18 cellular contexts compared by ENCODE assay signal in genomic region chr18:8620845-8621244, GRCh38. TPM values are rescaled to one million over a fixed set of nuclear protein-coding genes. Genes with fewer than 3 reads are reported as not detected.
DNase-seq lines count a peak whose midpoint lies in the region; ATAC-seq, FAIRE-seq and TF ChIP-seq lines count a peak whose summit lies in the region.
"Had no signal": no experiment of that assay in that cellular context is flagged by ENCODE, and none has a peak within 500 bp of the region (broad histone marks: within the 10 kb centered on the region; RNA-seq: fewer than 3 reads in every experiment).

No MANE protein-coding gene starts in this region.

- no peak for FAIRE-seq in H1 (lab: Jason Lieb, UNC)

- no peaks in the 10 kb centered on the region for H3K23me2 ChIP-seq in H1 (ENCODE audit: low read depth, low read length)

- H3K4me3 ChIP-seq in H7 (ENCODE audit: insufficient read depth, low read depth, low read length) (no peak overlapping the region), H1 (ENCODE audit: extremely low read depth in 1 of 4, insufficient read depth in 2 of 4, low read depth in 3 of 4, low read length in 4 of 4) (peak overlapping the region in 1 of 4 experiments; percentile 55; a peak in 1 of 8 replicates), psoas muscle (no peak overlapping the region)
- H3K4me3 ChIP-seq: gastroesophageal sphincter, PC-9, SJCRH30, tibial artery had no signal

- H3K79me1 ChIP-seq in H1 (ENCODE audit: low read depth, low read length) = peaks cover 6% of the 10 kb centered on the region

- H3K9me3 ChIP-seq in H1 (ENCODE audit: insufficient read depth in 2 of 2, low read depth in 1 of 2, low read length in 1 of 2) = no peaks in the 10 kb centered on the region
- H3K9me3 ChIP-seq in psoas muscle = no peaks in the 10 kb centered on the region
- H3K9me3 ChIP-seq: gastroesophageal sphincter, SJCRH30, tibial artery had no signal

- no peak overlapping the region for H3K23ac ChIP-seq in H1 (ENCODE audit: insufficient read length)

- H3K4ac ChIP-seq in H1 (replicated peaks; ENCODE audit: insufficient read length, low read depth, low read length) = no peak overlapping the region

- no peak overlapping the region for H2BK120ac ChIP-seq in H1 (replicated peaks; ENCODE audit: low read depth, low read length)

- CTCF ChIA-PET in H1 (lab: Charles Lee; ENCODE audit: partially characterized antibody) = no interaction called here

- TF ChIP-seq CTCF in H1 (IDR thresholded peaks at IDR 0.05; ENCODE audit: control extremely low read depth in 1 of 3, insufficient read depth in 1 of 3, low read depth in 1 of 3, low read length in 3 of 3) = no peak
- no peak for TF ChIP-seq CTCF in psoas muscle (IDR thresholded peaks at IDR 0.05)

- ATAC-seq in psoas muscle (peak in 1 of 4 donors; percentile 11), HG03175 (IDR thresholded peaks at IDR 0.05; ENCODE audit: unreplicated experiment) (no peak)
- ATAC-seq: gastroesophageal sphincter had no signal

- DNase-seq in DMS53 (lab: John Stamatoyannopoulos, UW) = peak; percentile 36
- DNase-seq in DMS53 treated with DMSO at 0.1 percent for 48 hours (lab: John Stamatoyannopoulos, UW; ENCODE audit: unreplicated experiment) = no peak
- peak; percentile 23 for DNase-seq in H7
- DNase-seq in H1 (ENCODE audit: low read depth in 1 of 2, low spot score in 2 of 2) = no peak
- no peak for DNase-seq in psoas muscle
- no peak for DNase-seq in UCSD-AML1 (lab: John Stamatoyannopoulos, UW; ENCODE audit: unreplicated experiment)
- DNase-seq in cerebellum (ENCODE audit: low spot score) = no peak
- DNase-seq: NCI-H1930, NCI-H345, occipital lobe, PC-9, SJCRH30, tibial artery had no signal

- H3K18ac ChIP-seq in H1 (ENCODE audit: extremely low read depth, low read length) = peak overlapping the region; percentile 26; the same call in 1 of the 2 replicates

- POLR2A ChIA-PET in H1 (lab: Charles Lee; ENCODE audit: partially characterized antibody) = no interaction called here

- H2BK12ac ChIP-seq in H1 (ENCODE audit: low read depth, low read length) = peak overlapping the region; percentile 10; the same call in 1 of the 2 replicates

- H4K5ac ChIP-seq in H1 (ENCODE audit: insufficient read length, low read depth, low read length) = peak overlapping the region; percentile 3

- H4K8ac ChIP-seq in H1 (ENCODE audit: extremely low read depth, insufficient read depth, low read length) = no peak overlapping the region

- H3K56ac ChIP-seq in H1 (replicated peaks; ENCODE audit: insufficient read length, low read depth, low read length) = no peak overlapping the region

- H4K20me1 ChIP-seq in H1 (replicated peaks in 1 of 2; ENCODE audit: control insufficient read depth in 1 of 2, insufficient read depth in 2 of 2, low read length in 2 of 2) = peaks cover 0 to 3% of the 10 kb centered on the region in 2 experiments

- H3K36me3 ChIP-seq in H7 (replicated peaks; ENCODE audit: control insufficient read depth, insufficient read depth, low read length) = peaks cover 3% of the 10 kb centered on the region
- H3K36me3 ChIP-seq in H1 (ENCODE audit: control insufficient read depth in 2 of 4, insufficient read depth in 4 of 4, low read length in 3 of 4) = peaks cover 2 to 14% (median 5%) of the 10 kb centered on the region in 4 experiments; a peak in 6 of 8 replicates
- no peaks in the 10 kb centered on the region for H3K36me3 ChIP-seq in psoas muscle (ENCODE audit: insufficient read depth in 1 of 2, low read depth in 1 of 2)
- H3K36me3 ChIP-seq: SJCRH30 had no signal

- H4K91ac ChIP-seq in H1 (replicated peaks; ENCODE audit: insufficient read length, low read length) = peak overlapping the region; percentile 77

- peaks cover 11 to 40% (median 34%) of the 10 kb centered on the region in 4 experiments for H3K4me1 ChIP-seq in H1 (replicated peaks in 1 of 4; ENCODE audit: control insufficient read depth in 3 of 4, insufficient read depth in 4 of 4, low read length in 3 of 4)
- peaks cover 60% of the 10 kb centered on the region for H3K4me1 ChIP-seq in psoas muscle
- H3K4me1 ChIP-seq: SJCRH30 had no signal

- H3K27ac ChIP-seq in H1 (ENCODE audit: low read depth, low read length) (peak overlapping the region; percentile 6; the same call in 1 of the 2 replicates), psoas muscle (peak overlapping the region; percentile 85)
- H3K27ac ChIP-seq: 22Rv1, BLaER1, gastroesophageal sphincter, KMS-11, PC-9, SJCRH30, tibial artery had no signal

- 48% methylated on average over 3 of the region's 3 CpGs; no CpG with 5 or more reads in 1 of the 2 experiments for WGBS in H1 (ENCODE audit: extremely low coverage in 1 of 2, insufficient coverage in 1 of 2, insufficient read length in 1 of 2, insufficient replicate concordance in 2 of 2, low coverage in 1 of 2, low lambda C conversion rate in 2 of 2, missing lambda C conversion rate in 1 of 2), 2 experiments
- WGBS in psoas muscle, 3 donors = 43 to 60% (median 56%) methylated on average over 3 of the region's 3 CpGs

- peak overlapping the region; percentile 28; the same call in 1 of the 2 replicates for H2BK20ac ChIP-seq in H1 (ENCODE audit: low read length)

- H2AFZ ChIP-seq in H1 (ENCODE audit: low read length) = no peak overlapping the region
- H2AFZ ChIP-seq: PC-9 had no signal

- TF ChIP-seq POLR2A in H1 (IDR thresholded peaks at IDR 0.05; ENCODE audit: control extremely low read depth in 1 of 2, low read depth in 2 of 2, low read length in 2 of 2) = no peak

- H3K27me3 ChIP-seq in H7 (ENCODE audit: control insufficient read depth, insufficient read depth, low read length) = no peaks in the 10 kb centered on the region
- H3K27me3 ChIP-seq in H1 (replicated peaks in 1 of 4; ENCODE audit: control insufficient read depth in 3 of 4, extremely low read depth in 1 of 4, insufficient read depth in 3 of 4, low read length in 3 of 4) = no peaks in the 10 kb centered on the region
- H3K27me3 ChIP-seq in psoas muscle (ENCODE audit: insufficient read depth in 3 of 3, low read length in 2 of 3) = no peaks in the 10 kb centered on the region
- H3K27me3 ChIP-seq: BLaER1, gastroesophageal sphincter, SJCRH30, tibial artery had no signal

- H3K79me2 ChIP-seq in H1 (ENCODE audit: control insufficient read depth in 1 of 2, insufficient read depth in 2 of 2, low read length in 2 of 2) = peaks cover 42 to 86% of the 10 kb centered on the region in 2 experiments

- H3K9ac ChIP-seq in H1 (replicated peaks in 1 of 4; ENCODE audit: extremely low read depth in 1 of 4, low read depth in 3 of 4, low read length in 3 of 4) = peak overlapping the region in 3 of 4 experiments; percentile 15 to 42 (median 20); a peak in 3 of 7 replicates
- H3K9ac ChIP-seq: BLaER1, KMS-11 had no signal

- intact Hi-C loops in psoas muscle (cut with DNase I) = no loop called here

- H2BK5ac ChIP-seq in H1 (ENCODE audit: low read depth, low read length) = peak overlapping the region; percentile 89

- H2BK15ac ChIP-seq in H1 (ENCODE audit: low read length) = no peak overlapping the region

- TF ChIP-seq EP300 in H1 (IDR thresholded peaks at IDR 0.05; ENCODE audit: borderline replicate concordance in 1 of 2, low read depth in 2 of 2, low read length in 2 of 2) = no peak

- H3K4me2 ChIP-seq in H1 (ENCODE audit: insufficient read depth in 1 of 2, low read depth in 2 of 2, low read length in 2 of 2) = peak overlapping the region; percentile 54 to 61
- H3K4me2 ChIP-seq: BLaER1, KMS-11, PC-9 had no signal

- H3K14ac ChIP-seq in H1 (ENCODE audit: insufficient read length) = no peak overlapping the region

- no peak for TF ChIP-seq RAD21 in H1 (IDR thresholded peaks at IDR 0.05 in 1 of 2, conservative IDR thresholded peaks at IDR 0.05 in 1 of 2; ENCODE audit: low read depth in 2 of 2, low read length in 2 of 2)

- H2AK5ac ChIP-seq in H1 (ENCODE audit: low read depth, low read length) = peak overlapping the region; percentile 20; the same call in 1 of the 2 replicates

TF ChIP-seq in H1, 55 proteins besides CTCF, POLR2A, EP300 and RAD21 (continues in another document):
- TF ChIP-seq RFX5 (IDR thresholded peaks at IDR 0.05; ENCODE audit: borderline replicate concordance, low read depth, low read length) (no peak), KDM5A (IDR thresholded peaks at IDR 0.05; ENCODE audit: low read length) (no peak), KDM1A (IDR thresholded peaks at IDR 0.05; ENCODE audit: borderline replicate concordance, low read length) (no peak), CREB1 (IDR thresholded peaks at IDR 0.05) (no peak), USF2 (IDR thresholded peaks at IDR 0.05; ENCODE audit: low read length) (no peak), BACH1 (IDR thresholded peaks at IDR 0.05; ENCODE audit: low read length) (no peak), YY1 (IDR thresholded peaks at IDR 0.05; ENCODE audit: low read depth, low read length) (no peak), NANOG (IDR thresholded peaks at IDR 0.05; ENCODE audit: insufficient read depth, low read depth, low read length, poor library complexity, severe bottlenecking) (no peak), SP2 (IDR thresholded peaks at IDR 0.05; ENCODE audit: low read length) (no peak), MAX (IDR thresholded peaks at IDR 0.05) (no peak), RBBP5 (IDR thresholded peaks at IDR 0.05; ENCODE audit: borderline replicate concordance, low read depth, low read length) (no peak)

RNA-seq across cellular contexts. Expression of gene RAB12, which starts 11.6 kb away (rescaled TPM):
- 24.0 and 30.4 TPM in 2 replicates for total RNA-seq in H7 (2014; rRNA removed; shearing (Covaris generic))
- 42.1 and 45.9 TPM in 2 replicates for total RNA-seq in H1 (2021; fragmentation: NEBNext Ultra II Directional; extraction: Animal tissue kit (Norgen Biotek cat#: 25700))
- polyA plus RNA-seq in H1 (2011; rRNA removed) (11.6 and 19.7 TPM in 2 replicates), psoas muscle (100 to 1,000 TPM in 2 of 3 donors, 10 to 100 TPM in 1; 49.0 to 239 (median 111) TPM)
- polyA plus RNA-seq in H1 (2011; cell fraction: cytosol; rRNA removed) = 25.6 TPM
- 14.5 TPM for polyA plus RNA-seq in H1 (2011; cell fraction: nucleus; rRNA removed)
- 26.6 to 45.7 TPM (median 29.0 TPM) in 4 replicates for polyA plus RNA-seq in H1 (2012, experiment 1 of 2)
- 12.6 TPM for polyA plus RNA-seq in H1 (2012, experiment 2 of 2)
- 41.6 TPM for polyA plus RNA-seq in H1 (2013, experiment 1 of 2)
- 35.7 TPM for polyA plus RNA-seq in H1 (2013, experiment 2 of 2)
- polyA minus RNA-seq in H1 (2011; rRNA and poly(A)+ RNA removed) = 14.5 and 18.1 TPM in 2 replicates
- polyA minus RNA-seq in H1 (2011; cell fraction: cytosol; rRNA and poly(A)+ RNA removed) = 22.2 TPM
- polyA minus RNA-seq in H1 (2011; cell fraction: nucleus; rRNA and poly(A)+ RNA removed) = 37.2 TPM
- total RNA-seq in psoas muscle (100 to 1,000 TPM in 3 of 4 donors, 10 to 100 TPM in 1; 91.4 to 145 (median 115) TPM), cerebellum (49.7 TPM)

Comparison
In these comparisons a context has a peak if more than half of its experiments do, and no peak if none do; other contexts are left out.
1. DNase-seq: peak in DMS53 (single experiment) and H7 (single experiment); none in DMS53 treated with DMSO at 0.1 percent for 48 hours (single experiment), H1 (0 of 2), psoas muscle (0 of 2), UCSD-AML1 (single experiment) and cerebellum (single experiment).